Comparison of ENCODE assay signal across 9 cellular contexts in genomic region chr6:109693128-109693527, GRCh38. TPM values are rescaled to one million over a fixed set of nuclear protein-coding genes. Genes with fewer than 3 reads are reported as not detected.
A peak's percentile ranks its signal among the peaks of the same experiment; 100 is the strongest.
DNase-seq lines count a peak whose midpoint lies in the region; ATAC-seq and TF ChIP-seq lines count a peak whose summit lies in the region.
"Had no signal": no experiment of that assay in that cellular context is flagged by ENCODE, and none has a peak within 500 bp of the region (broad histone marks: within the 10 kb centered on the region; RNA-seq: fewer than 3 reads in every experiment).

No MANE protein-coding gene starts in this region.

- no peak overlapping the region for H2BK15ac ChIP-seq in H9 (ENCODE audit: low read depth, low read length)

- H3K27me3 ChIP-seq in neutrophil (no peaks in the 10 kb centered on the region), H9 (ENCODE audit: insufficient read depth, low read length) (no peaks in the 10 kb centered on the region), osteoblast (ENCODE audit: insufficient read depth, low read length) (no peaks in the 10 kb centered on the region)
- H3K27me3 ChIP-seq: ascending aorta had no signal

- H3K27me3 Mint-ChIP-seq in H9 (ENCODE audit: low read depth), result peaks cover 6% of the 10 kb centered on the region

- H4K5ac ChIP-seq in H9 (ENCODE audit: insufficient read length, low read depth, low read length), result no peak overlapping the region

- peak; percentile 37 for ATAC-seq in GM18870 (IDR thresholded peaks at IDR 0.05; ENCODE audit: unreplicated experiment)
- ATAC-seq in HG02678 (IDR thresholded peaks at IDR 0.05; ENCODE audit: unreplicated experiment), result peak; percentile 29
- ATAC-seq in HG02884 (IDR thresholded peaks at IDR 0.05; ENCODE audit: unreplicated experiment), result no peak

- H3K56ac ChIP-seq in H9 (ENCODE audit: insufficient read length, low read depth, low read length), result no peak overlapping the region

- no peak overlapping the region; a peak in 1 of 7 replicates for H3K27ac Mint-ChIP-seq in H9

- H3K27ac ChIP-seq in neutrophil (peak overlapping the region; percentile 86), H9 (ENCODE audit: insufficient read length, low read depth, low read length) (no peak overlapping the region), osteoblast (ENCODE audit: low read depth, low read length) (no peak overlapping the region)
- H3K27ac ChIP-seq: ascending aorta had no signal

- H3K4ac ChIP-seq in H9 (ENCODE audit: low read depth, low read length), result no peak overlapping the region

- no peak overlapping the region for H4K91ac ChIP-seq in H9 (ENCODE audit: insufficient read length, low read depth, low read length)

- H4K8ac ChIP-seq in H9 (replicated peaks; ENCODE audit: insufficient read length, low read depth, low read length), result no peak overlapping the region

- no peak overlapping the region for H2BK12ac ChIP-seq in H9 (ENCODE audit: insufficient read length, low read depth, low read length)

- no peaks in the 10 kb centered on the region for H3K79me1 ChIP-seq in H9 (ENCODE audit: insufficient read depth, low read depth, low read length, poor library complexity, severe bottlenecking)

- H3T11ph ChIP-seq in H9 (ENCODE audit: low read length), result no peak overlapping the region

- H4K20me1 ChIP-seq in H9 (ENCODE audit: control insufficient read depth, insufficient read depth, insufficient read length) (no peaks in the 10 kb centered on the region), osteoblast (ENCODE audit: insufficient read depth, low read length) (no peaks in the 10 kb centered on the region)

- peaks cover 18 to 19% of the 10 kb centered on the region in 2 experiments for H3K4me1 Mint-ChIP-seq in H9

- H3K4me1 ChIP-seq in neutrophil (ENCODE audit: control insufficient read depth in 1 of 2, insufficient read depth in 1 of 2, low read depth in 1 of 2, low read length in 1 of 2), result peaks cover 39 to 55% of the 10 kb centered on the region in 2 experiments
- H3K4me1 ChIP-seq in H9 (ENCODE audit: insufficient read depth, low read length), result 0 out of 2 replicates have a peak, but pooled peaks cover 2% of the 10 kb centered on the region
- H3K4me1 ChIP-seq in osteoblast (ENCODE audit: insufficient read depth, low read length), result peaks cover 15% of the 10 kb centered on the region
- H3K4me1 ChIP-seq: ascending aorta had no signal

- H3K14ac ChIP-seq in H9 (ENCODE audit: insufficient read depth, low read length), result no peak overlapping the region

- H3K9me3 ChIP-seq in neutrophil, result no peaks in the 10 kb centered on the region
- no peaks in the 10 kb centered on the region for H3K9me3 ChIP-seq in H9 (ENCODE audit: control insufficient read depth, low read depth, low read length)
- no peaks in the 10 kb centered on the region for H3K9me3 ChIP-seq in osteoblast (ENCODE audit: low read depth, low read length)
- H3K9me3 ChIP-seq: ascending aorta had no signal

- TF ChIP-seq CTCF in neutrophil (IDR thresholded peaks at IDR 0.05) (no peak), H9 (conservative IDR thresholded peaks at IDR 0.05) (no peak), osteoblast (IDR thresholded peaks at IDR 0.05; ENCODE audit: extremely low read depth, low read depth, low read length) (no peak)

- DNase-seq in MV-4-11 (lab: John Stamatoyannopoulos, UW), result peak; percentile 69
- no peak for DNase-seq in H9
- DNase-seq in GOT3 (lab: John Stamatoyannopoulos, UW), result no peak
- DNase-seq in osteoblast (ENCODE audit: insufficient read length, low spot score, missing footprints), result no peak

- peaks cover 0 to 3% of the 10 kb centered on the region in 2 experiments; a peak in 2 of 5 replicates for H3K9me3 Mint-ChIP-seq in H9

- H2AK5ac ChIP-seq in H9 (ENCODE audit: insufficient read length, low read length), result no peak overlapping the region

- no peak overlapping the region for H3K18ac ChIP-seq in H9 (ENCODE audit: insufficient read length, low read depth, low read length)

- H3K23me2 ChIP-seq in H9 (ENCODE audit: insufficient read length, low read depth, low read length, poor library complexity, severe bottlenecking), result peaks cover 11% of the 10 kb centered on the region

- no peak overlapping the region for H3K4me3 ChIP-seq in neutrophil (ENCODE audit: low read depth in 1 of 2, low read length in 1 of 2)
- no peak overlapping the region for H3K4me3 ChIP-seq in osteoblast (ENCODE audit: insufficient read depth, low read length)
- H3K4me3 ChIP-seq: ascending aorta had no signal

- H2BK120ac ChIP-seq in H9 (ENCODE audit: low read depth, low read length, poor library complexity, severe bottlenecking), result no peak overlapping the region

- no peak overlapping the region for H3K23ac ChIP-seq in H9 (ENCODE audit: insufficient read length, low read depth, low read length)

- H3K79me2 ChIP-seq in H9 (ENCODE audit: insufficient read depth, low read length), result peaks cover 2% of the 10 kb centered on the region; the same call in 1 of the 2 replicates
- H3K79me2 ChIP-seq in osteoblast (ENCODE audit: insufficient read depth, low read length), result peaks cover 25% of the 10 kb centered on the region

- H3K9ac ChIP-seq in H9 (ENCODE audit: extremely low read depth, insufficient read length, low read length), result no peak overlapping the region

- 0 out of 5 replicates have a peak overlapping the region, but pooled peaks of 1 of the 2 experiments have one; percentile 5 for H3K4me3 Mint-ChIP-seq in H9

- no peaks in the 10 kb centered on the region for H3K36me3 ChIP-seq in neutrophil
- H3K36me3 ChIP-seq in osteoblast (ENCODE audit: insufficient read depth, low read length), result no peaks in the 10 kb centered on the region
- H3K36me3 ChIP-seq: ascending aorta had no signal

- no peak overlapping the region for H3K4me2 ChIP-seq in H9 (ENCODE audit: insufficient read depth, insufficient read length, low read length)
- no peak overlapping the region for H3K4me2 ChIP-seq in osteoblast (ENCODE audit: insufficient read depth, low read length)

- no peak overlapping the region for H2AFZ ChIP-seq in H9 (ENCODE audit: low read length)
- H2AFZ ChIP-seq in osteoblast (ENCODE audit: low read length), result no peak overlapping the region

- H2BK5ac ChIP-seq in H9 (ENCODE audit: insufficient read length, low read length), result no peak overlapping the region

- H3K36me3 Mint-ChIP-seq in H9 (ENCODE audit: insufficient read depth in 1 of 3, low read depth in 3 of 3), result peaks cover 5 to 14% (median 7%) of the 10 kb centered on the region in 3 experiments; a peak in 4 of 7 replicates

- no peak overlapping the region for H2BK20ac ChIP-seq in H9 (ENCODE audit: low read depth, low read length, poor library complexity, severe bottlenecking)

RNA-seq across cellular contexts. Expression of gene FIG4, which starts 2.0 kb away (rescaled TPM):
- total RNA-seq in H9 (2021) (23.1 and 23.5 TPM in 2 replicates), osteoblast (27.1 and 33.9 TPM in 2 replicates)

RNA-seq across cellular contexts. Expression of gene AK9, which starts 2.1 kb away (rescaled TPM):
- total RNA-seq in H9 (2021) (2.3 and 3.0 TPM in 2 replicates), osteoblast (5.8 and 6.5 TPM in 2 replicates)
